1 cellular context compared by ENCODE assay signal in the genomic region with DNA sequence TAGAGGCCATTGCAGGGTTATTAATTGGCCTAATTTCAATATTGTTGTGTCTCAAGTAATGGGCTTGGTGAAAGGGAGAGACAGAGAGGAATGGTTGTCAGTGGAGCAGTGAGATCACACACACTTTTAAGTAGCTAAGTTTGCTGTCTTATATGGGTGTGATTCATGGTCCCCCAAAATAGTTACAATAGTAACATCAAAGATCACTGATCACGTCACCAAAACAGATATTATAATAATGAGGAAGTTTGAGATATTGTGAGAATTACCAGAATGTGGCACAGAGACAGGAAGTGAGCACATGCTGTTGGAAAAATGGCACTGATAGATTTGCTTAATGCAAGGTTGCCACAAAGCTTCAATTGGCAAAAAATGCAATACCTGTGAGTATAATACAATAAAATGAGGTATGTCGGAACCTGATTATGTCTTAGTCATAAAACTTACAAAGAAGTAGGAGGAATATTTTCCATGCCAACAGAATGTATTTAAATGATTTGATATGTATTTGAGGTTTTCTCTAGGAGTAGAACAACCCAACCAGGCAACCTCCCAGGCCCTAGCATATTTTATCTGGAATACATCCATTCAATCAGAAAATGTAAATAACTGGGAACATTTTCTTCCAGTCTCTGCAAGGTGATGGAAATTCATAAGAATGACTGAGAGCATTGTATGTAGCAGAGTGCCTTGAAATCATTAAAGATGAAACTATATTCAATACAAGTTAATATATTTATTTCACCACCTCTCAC.
TF ChIP-seq lines count a peak whose summit lies in the region.

No MANE protein-coding gene starts in this region.

TF ChIP-seq in SK-N-SH treated with all-trans-retinoic acid at 6 μM for 48 hours, 23 proteins besides CTCF, POLR2A, EP300 and RAD21 (continued from another document):
- TF ChIP-seq, protein P1, sequence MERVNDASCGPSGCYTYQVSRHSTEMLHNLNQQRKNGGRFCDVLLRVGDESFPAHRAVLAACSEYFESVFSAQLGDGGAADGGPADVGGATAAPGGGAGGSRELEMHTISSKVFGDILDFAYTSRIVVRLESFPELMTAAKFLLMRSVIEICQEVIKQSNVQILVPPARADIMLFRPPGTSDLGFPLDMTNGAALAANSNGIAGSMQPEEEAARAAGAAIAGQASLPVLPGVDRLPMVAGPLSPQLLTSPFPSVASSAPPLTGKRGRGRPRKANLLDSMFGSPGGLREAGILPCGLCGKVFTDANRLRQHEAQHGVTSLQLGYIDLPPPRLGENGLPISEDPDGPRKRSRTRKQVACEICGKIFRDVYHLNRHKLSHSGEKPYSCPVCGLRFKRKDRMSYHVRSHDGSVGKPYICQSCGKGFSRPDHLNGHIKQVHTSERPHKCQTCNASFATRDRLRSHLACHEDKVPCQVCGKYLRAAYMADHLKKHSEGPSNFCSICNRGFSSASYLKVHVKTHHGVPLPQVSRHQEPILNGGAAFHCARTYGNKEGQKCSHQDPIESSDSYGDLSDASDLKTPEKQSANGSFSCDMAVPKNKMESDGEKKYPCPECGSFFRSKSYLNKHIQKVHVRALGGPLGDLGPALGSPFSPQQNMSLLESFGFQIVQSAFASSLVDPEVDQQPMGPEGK (CRISPR knock-in tag; IDR thresholded peaks at IDR 0.05; ENCODE audit: borderline replicate concordance), result no peak
TF ChIP-seq in SK-N-SH treated with all-trans-retinoic acid at 6 μM for 48 hours: peak in this region for 0.
